Comparison of ENCODE assay signal across 26 cellular contexts in genomic region chr20:61320617-61321200, GRCh38.
"Had no signal": no experiment of that assay in that cellular context is flagged by ENCODE, and none has a peak within 500 bp of the region (broad histone marks: within the 10 kb centered on the region; RNA-seq: fewer than 3 reads in every experiment).

No MANE protein-coding gene starts in this region.

- FAIRE-seq: kidney had no signal

- H3K27ac ChIP-seq: breast epithelium, heart left ventricle, right lobe of liver, upper lobe of left lung had no signal

- H3K27me3 ChIP-seq: right lobe of liver, upper lobe of left lung had no signal

- H3K36me3 Mint-ChIP-seq: activated naive CD4-positive, alpha-beta T cell treated with anti-CD3 and anti-CD28 coated beads, Interleukin-2, amount 50 U/mL, for 72 hours; immature natural killer cell; memory B cell; naive thymus-derived CD4-positive, alpha-beta T cell; stimulated activated effector memory CD8-positive, alpha-beta T cell treated with anti-CD3 and anti-CD28 coated beads, Interleukin-12 subunit alpha, Interleukin-12 subunit beta, amount 100 ng/mL, for 72 hours had no signal

- H3K36me3 ChIP-seq: breast epithelium, heart left ventricle, right lobe of liver, upper lobe of left lung had no signal

- H3K4me1 ChIP-seq: breast epithelium, heart left ventricle, right lobe of liver, upper lobe of left lung had no signal

- ATAC-seq: activated CD8-positive, alpha-beta T cell treated with anti-CD3 and anti-CD28 coated beads for 36 hours; activated naive CD4-positive, alpha-beta T cell treated with anti-CD3 and anti-CD28 coated beads, Interleukin-2, amount 50 U/mL, for 72 hours; activated T-cell treated with anti-CD3 and anti-CD28 coated beads, Interleukin-2, amount 50 U/mL, for 4 hours; activated T-helper 17 cell treated with anti-CD3 and anti-CD28 coated beads, Interleukin-2, amount 50 U/mL, for 72 hours; esophagus mucosa; heart left ventricle; naive thymus-derived CD4-positive, alpha-beta T cell; stimulated activated effector memory CD8-positive, alpha-beta T cell treated with anti-CD3 and anti-CD28 coated beads, Interleukin-12 subunit alpha, Interleukin-12 subunit beta, amount 100 ng/mL, for 72 hours; stimulated activated naive CD8-positive, alpha-beta T cell treated with anti-CD3 and anti-CD28 coated beads, Interleukin-15, amount 100 ng/mL, for 72 hours had no signal

- H3K9me3 ChIP-seq: breast epithelium, heart left ventricle, right lobe of liver, upper lobe of left lung had no signal

- H3K4me3 Mint-ChIP-seq: activated CD4-positive, alpha-beta T cell treated with anti-CD3 and anti-CD28 coated beads, Interleukin-2, amount 10 ng/mL, durations not matched to agents 7 days and 5 days; activated CD8-positive, alpha-beta T cell treated with anti-CD3 and anti-CD28 coated beads for 36 hours; activated T-cell treated with anti-CD3 and anti-CD28 coated beads, Interleukin-2, amount 50 U/mL, for 4 hours; activated T-helper 17 cell treated with anti-CD3 and anti-CD28 coated beads, Interleukin-2, amount 50 U/mL, for 72 hours; dendritic cell treated with granulocyte-macrophage colony-stimulating factor and Interleukin-4, amounts not matched to agents 40 ng/mL and 50 ng/mL, for 4 days; endodermal cell; immature natural killer cell; memory B cell; naive thymus-derived CD4-positive, alpha-beta T cell; stimulated activated effector memory CD8-positive, alpha-beta T cell treated with anti-CD3 and anti-CD28 coated beads, Interleukin-12 subunit alpha, Interleukin-12 subunit beta, amount 100 ng/mL, for 72 hours; stimulated activated naive CD8-positive, alpha-beta T cell treated with anti-CD3 and anti-CD28 coated beads, Interleukin-15, amount 100 ng/mL, for 72 hours had no signal

- H3K27ac Mint-ChIP-seq: activated CD4-positive, alpha-beta T cell treated with anti-CD3 and anti-CD28 coated beads, Interleukin-2, amount 10 ng/mL, durations not matched to agents 7 days and 5 days; activated CD8-positive, alpha-beta T cell treated with anti-CD3 and anti-CD28 coated beads for 36 hours; activated naive CD4-positive, alpha-beta T cell treated with anti-CD3 and anti-CD28 coated beads, Interleukin-2, amount 50 U/mL, for 72 hours; activated T-helper 17 cell treated with anti-CD3 and anti-CD28 coated beads, Interleukin-2, amount 50 U/mL, for 72 hours; dendritic cell treated with granulocyte-macrophage colony-stimulating factor and Interleukin-4, amounts not matched to agents 40 ng/mL and 50 ng/mL, for 4 days; endodermal cell; immature natural killer cell; memory B cell; naive thymus-derived CD4-positive, alpha-beta T cell; stimulated activated effector memory CD8-positive, alpha-beta T cell treated with anti-CD3 and anti-CD28 coated beads, Interleukin-12 subunit alpha, Interleukin-12 subunit beta, amount 100 ng/mL, for 72 hours had no signal

- H3K27me3 Mint-ChIP-seq: activated CD4-positive, alpha-beta T cell treated with anti-CD3 and anti-CD28 coated beads, Interleukin-2, amount 10 ng/mL, durations not matched to agents 7 days and 5 days; activated CD8-positive, alpha-beta T cell treated with anti-CD3 and anti-CD28 coated beads for 36 hours; activated T-helper 17 cell treated with anti-CD3 and anti-CD28 coated beads, Interleukin-2, amount 50 U/mL, for 72 hours; dendritic cell treated with granulocyte-macrophage colony-stimulating factor and Interleukin-4, amounts not matched to agents 40 ng/mL and 50 ng/mL, for 4 days; memory B cell; stimulated activated naive CD8-positive, alpha-beta T cell treated with anti-CD3 and anti-CD28 coated beads, Interleukin-15, amount 100 ng/mL, for 72 hours had no signal

- H3K4me1 Mint-ChIP-seq: activated CD4-positive, alpha-beta T cell treated with anti-CD3 and anti-CD28 coated beads, Interleukin-2, amount 10 ng/mL, durations not matched to agents 7 days and 5 days; activated T-helper 17 cell treated with anti-CD3 and anti-CD28 coated beads, Interleukin-2, amount 50 U/mL, for 72 hours; endodermal cell; immature natural killer cell; memory B cell; naive thymus-derived CD4-positive, alpha-beta T cell; stimulated activated effector memory CD8-positive, alpha-beta T cell treated with anti-CD3 and anti-CD28 coated beads, Interleukin-12 subunit alpha, Interleukin-12 subunit beta, amount 100 ng/mL, for 72 hours; stimulated activated naive CD8-positive, alpha-beta T cell treated with anti-CD3 and anti-CD28 coated beads, Interleukin-15, amount 100 ng/mL, for 72 hours had no signal

- H3K4me3 ChIP-seq: breast epithelium, heart left ventricle, right lobe of liver, upper lobe of left lung had no signal

- H3K9me3 Mint-ChIP-seq: activated CD4-positive, alpha-beta T cell treated with anti-CD3 and anti-CD28 coated beads, Interleukin-2, amount 10 ng/mL, durations not matched to agents 7 days and 5 days; activated CD8-positive, alpha-beta T cell treated with anti-CD3 and anti-CD28 coated beads for 36 hours; activated naive CD4-positive, alpha-beta T cell treated with anti-CD3 and anti-CD28 coated beads, Interleukin-2, amount 50 U/mL, for 72 hours; activated T-cell treated with anti-CD3 and anti-CD28 coated beads, Interleukin-2, amount 50 U/mL, for 4 hours; activated T-helper 17 cell treated with anti-CD3 and anti-CD28 coated beads, Interleukin-2, amount 50 U/mL, for 72 hours; dendritic cell treated with granulocyte-macrophage colony-stimulating factor and Interleukin-4, amounts not matched to agents 40 ng/mL and 50 ng/mL, for 4 days; endodermal cell; immature natural killer cell; stimulated activated effector memory CD8-positive, alpha-beta T cell treated with anti-CD3 and anti-CD28 coated beads, Interleukin-12 subunit alpha, Interleukin-12 subunit beta, amount 100 ng/mL, for 72 hours; stimulated activated naive CD8-positive, alpha-beta T cell treated with anti-CD3 and anti-CD28 coated beads, Interleukin-15, amount 100 ng/mL, for 72 hours had no signal

- DNase-seq: activated CD4-positive, alpha-beta T cell treated with anti-CD3 and anti-CD28 coated beads for 1 hour; activated CD4-positive, alpha-beta T cell treated with anti-CD3 and anti-CD28 coated beads, Interleukin-2, amount 10 ng/mL, durations not matched to agents 7 days and 5 days; activated CD8-positive, alpha-beta T cell treated with anti-CD3 and anti-CD28 coated beads for 36 hours; activated T-cell treated with anti-CD3 and anti-CD28 coated beads, Interleukin-2, amount 50 U/mL, for 4 hours; central memory CD4-positive, alpha-beta T cell; endodermal cell; foreskin fibroblast; heart left ventricle; hypothalamus; immature natural killer cell; kidney; midbrain; naive thymus-derived CD4-positive, alpha-beta T cell; right lobe of liver; stimulated activated CD4-positive, alpha-beta T cell treated with anti-CD3 and anti-CD28 coated beads, Interleukin-4, amount 100 ng/mL, for 24 hours; stimulated activated naive CD8-positive, alpha-beta T cell treated with anti-CD3 and anti-CD28 coated beads, Interleukin-15, amount 100 ng/mL, for 72 hours; substantia nigra; T-helper 2 cell; upper lobe of left lung had no signal
